In the genomic region with DNA sequence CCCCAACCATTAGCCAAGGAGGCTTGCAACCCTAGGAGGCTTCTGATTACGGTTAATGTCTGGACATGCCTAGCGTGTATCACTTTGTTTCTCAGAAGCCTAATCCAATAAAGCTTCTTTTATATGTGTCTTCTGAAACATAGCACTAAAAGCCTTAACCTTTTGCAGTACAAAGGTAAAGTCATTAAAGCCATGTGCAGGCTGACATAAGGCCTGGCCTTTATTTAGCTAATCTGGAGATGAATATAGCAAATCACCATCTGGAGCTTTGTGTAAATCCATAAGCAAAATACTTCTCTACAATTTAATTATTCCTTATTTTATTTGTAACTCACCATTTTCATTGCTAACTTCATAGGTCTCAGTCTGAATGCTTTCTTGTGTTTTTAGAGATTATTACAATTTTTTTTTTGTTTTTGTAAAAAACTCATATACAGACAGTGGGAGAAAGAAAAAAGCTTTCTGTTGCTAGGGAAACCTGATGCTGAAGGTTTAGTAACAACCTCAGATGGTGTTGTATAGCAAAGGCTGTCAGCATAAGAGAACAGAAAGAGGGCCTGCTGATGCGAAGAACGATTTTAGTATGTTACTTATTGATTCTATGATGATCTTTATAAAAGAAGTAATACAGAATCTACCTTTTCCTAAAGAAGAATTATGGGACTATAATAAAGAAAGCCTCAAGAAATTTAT, we compare ENCODE assay signal across 1 cellular context.
TF ChIP-seq lines count a peak whose summit lies in the region.

Gene EYS, minus strand, starts transcription at position 93 of the 693 bp plus-strand sequence. CDS start 211,816 bp downstream, outside the sequence.

TF ChIP-seq in GM23338, 12 proteins besides CTCF, POLR2A, EP300 and RAD21 (continued from another document):
- TF ChIP-seq EZH2 (IDR thresholded peaks at IDR 0.05; ENCODE audit: low read depth, unreplicated experiment) (no peak), POLR2AphosphoS5 (IDR thresholded peaks at IDR 0.05; ENCODE audit: low read depth) (no peak), ZNF331 (CRISPR knock-in tag; IDR thresholded peaks at IDR 0.05; ENCODE audit: low read depth) (no peak), CREB1 (CRISPR knock-in tag; IDR thresholded peaks at IDR 0.05; ENCODE audit: low read depth) (no peak), REST (IDR thresholded peaks at IDR 0.05; ENCODE audit: unreplicated experiment) (no peak), STAT1 (IDR thresholded peaks at IDR 0.05; ENCODE audit: unreplicated experiment) (no peak), ZNF114 (CRISPR knock-in tag; IDR thresholded peaks at IDR 0.05) (no peak), NANOG (IDR thresholded peaks at IDR 0.05; ENCODE audit: borderline replicate concordance) (no peak)
- TF ChIP-seq, protein P1, sequence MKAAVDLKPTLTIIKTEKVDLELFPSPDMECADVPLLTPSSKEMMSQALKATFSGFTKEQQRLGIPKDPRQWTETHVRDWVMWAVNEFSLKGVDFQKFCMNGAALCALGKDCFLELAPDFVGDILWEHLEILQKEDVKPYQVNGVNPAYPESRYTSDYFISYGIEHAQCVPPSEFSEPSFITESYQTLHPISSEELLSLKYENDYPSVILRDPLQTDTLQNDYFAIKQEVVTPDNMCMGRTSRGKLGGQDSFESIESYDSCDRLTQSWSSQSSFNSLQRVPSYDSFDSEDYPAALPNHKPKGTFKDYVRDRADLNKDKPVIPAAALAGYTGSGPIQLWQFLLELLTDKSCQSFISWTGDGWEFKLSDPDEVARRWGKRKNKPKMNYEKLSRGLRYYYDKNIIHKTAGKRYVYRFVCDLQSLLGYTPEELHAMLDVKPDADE (IDR thresholded peaks at IDR 0.05) = no peak
TF ChIP-seq in GM23338: peak in this region for 0.
